Comparison of ENCODE assay signal across 26 cellular contexts in genomic region chr3:21694506-21694905, GRCh38.
"Had no signal": no experiment of that assay in that cellular context is flagged by ENCODE, and none has a peak within 500 bp of the region (broad histone marks: within the 10 kb centered on the region; RNA-seq: fewer than 3 reads in every experiment).

No MANE protein-coding gene starts in this region.

- H3K27ac Mint-ChIP-seq: effector memory CD8-positive, alpha-beta T cell; natural killer cell; stimulated activated effector memory CD8-positive, alpha-beta T cell treated with anti-CD3 and anti-CD28 coated beads, Interleukin-12 subunit alpha, Interleukin-12 subunit beta, amount 100 ng/mL, for 72 hours; type B pancreatic cell had no signal

- H3K4me1 ChIP-seq: esophagus squamous epithelium, gastrocnemius medialis, lower lobe of right lung, psoas muscle, right lobe of liver, testis, tibial artery had no signal

- H3K9me3 ChIP-seq: esophagus squamous epithelium, gastrocnemius medialis, lower lobe of right lung, ovary, psoas muscle, right lobe of liver, testis, tibial artery had no signal

- H3K27me3 Mint-ChIP-seq: effector memory CD8-positive, alpha-beta T cell; type B pancreatic cell had no signal

- H3K36me3 ChIP-seq: esophagus squamous epithelium, gastrocnemius medialis, lower lobe of right lung, ovary, right lobe of liver, tibial artery had no signal

- H3K4me2 ChIP-seq: smooth muscle cell had no signal

- DNase-seq: cortex of kidney; effector memory CD8-positive, alpha-beta T cell; erythroblast; esophagus squamous epithelium; foreskin fibroblast; gastrocnemius medialis; head of caudate nucleus; left ventricle myocardium superior; lower lobe of right lung; natural killer cell; occipital lobe; ovary; psoas muscle; right lobe of liver; stimulated activated CD4-positive, alpha-beta T cell treated with anti-CD3 and anti-CD28 coated beads, Interleukin-12 subunit alpha, Interleukin-12 subunit beta, amount 100 ng/mL, for 4 hours; stimulated activated CD4-positive, alpha-beta T cell treated with anti-CD3 and anti-CD28 coated beads, Interleukin-2, amount 100 ng/mL, for 24 hours; stimulated activated CD4-positive, alpha-beta T cell treated with anti-CD3 and anti-CD28 coated beads, Interleukin-4, amount 100 ng/mL, for 24 hours; stimulated activated naive CD8-positive, alpha-beta T cell treated with anti-CD3 and anti-CD28 coated beads, Interleukin-15, Interleukin-2, amounts not matched to agents 100 U/mL and 50 U/mL, for 24 hours; substantia nigra; testis; tibial artery had no signal

- H3K9me3 Mint-ChIP-seq: type B pancreatic cell had no signal

- H3K4me3 Mint-ChIP-seq: effector memory CD8-positive, alpha-beta T cell; natural killer cell; stimulated activated effector memory CD8-positive, alpha-beta T cell treated with anti-CD3 and anti-CD28 coated beads, Interleukin-12 subunit alpha, Interleukin-12 subunit beta, amount 100 ng/mL, for 72 hours; type B pancreatic cell had no signal

- ATAC-seq: effector memory CD8-positive, alpha-beta T cell; gastrocnemius medialis; left ventricle myocardium superior; lower lobe of right lung; natural killer cell; psoas muscle; right lobe of liver; stimulated activated effector memory CD8-positive, alpha-beta T cell treated with anti-CD3 and anti-CD28 coated beads, Interleukin-12 subunit alpha, Interleukin-12 subunit beta, amount 100 ng/mL, for 72 hours; stimulated activated naive CD8-positive, alpha-beta T cell treated with anti-CD3 and anti-CD28 coated beads, Interleukin-15, Interleukin-2, amounts not matched to agents 100 U/mL and 50 U/mL, for 24 hours had no signal

- FAIRE-seq: endometrium, keratinocyte had no signal

- H3K4me3 ChIP-seq: esophagus squamous epithelium, gastrocnemius medialis, lower lobe of right lung, ovary, psoas muscle, right lobe of liver, smooth muscle cell, testis, tibial artery had no signal

- H3K27me3 ChIP-seq: esophagus squamous epithelium, gastrocnemius medialis, ovary, right lobe of liver, testis, tibial artery had no signal

- H3K4me1 Mint-ChIP-seq: natural killer cell; stimulated activated effector memory CD8-positive, alpha-beta T cell treated with anti-CD3 and anti-CD28 coated beads, Interleukin-12 subunit alpha, Interleukin-12 subunit beta, amount 100 ng/mL, for 72 hours had no signal

- H3K27ac ChIP-seq: esophagus squamous epithelium, gastrocnemius medialis, lower lobe of right lung, ovary, psoas muscle, right lobe of liver, testis, tibial artery had no signal

- H3K36me3 Mint-ChIP-seq: stimulated activated effector memory CD8-positive, alpha-beta T cell treated with anti-CD3 and anti-CD28 coated beads, Interleukin-12 subunit alpha, Interleukin-12 subunit beta, amount 100 ng/mL, for 72 hours; type B pancreatic cell had no signal
